In genomic region chr2:172249986-172250385, GRCh38 we compare ENCODE assay signal across 17 cellular contexts.
DNase-seq lines count a peak whose midpoint lies in the region; ATAC-seq, FAIRE-seq and TF ChIP-seq lines count a peak whose summit lies in the region.
"Had no signal": no experiment of that assay in that cellular context is flagged by ENCODE, and none has a peak within 500 bp of the region (broad histone marks: within the 10 kb centered on the region; RNA-seq: fewer than 3 reads in every experiment).

No MANE protein-coding gene starts in this region.

- H4K5ac ChIP-seq in H1 (ENCODE audit: insufficient read length, low read depth, low read length) = no peak overlapping the region

- H2AK5ac ChIP-seq in H1 (ENCODE audit: low read depth, low read length) = no peak overlapping the region

- H3K27me3 ChIP-seq in PC-3 (ENCODE audit: low read length) (no peaks in the 10 kb centered on the region), H1 (replicated peaks in 1 of 4; ENCODE audit: control insufficient read depth in 3 of 4, extremely low read depth in 1 of 4, insufficient read depth in 3 of 4, low read length in 3 of 4) (no peaks in the 10 kb centered on the region), A673 (replicated peaks; ENCODE audit: insufficient read depth, low read depth, low read length, poor library complexity) (no peaks in the 10 kb centered on the region)
- H3K27me3 ChIP-seq: esophagus muscularis mucosa had no signal

- no peaks in the 10 kb centered on the region for H3K79me1 ChIP-seq in H1 (ENCODE audit: low read depth, low read length)

- BruUV-seq in PC-3 (replicated peaks; lab: Mats Ljungman, UMichigan) = no TSS peak
- BruUV-seq in A673 (replicated peaks; lab: Mats Ljungman, UMichigan) = no TSS peak

- H3K23me2 ChIP-seq in H1 (ENCODE audit: low read depth, low read length) = no peaks in the 10 kb centered on the region

- H3K27ac ChIP-seq in PC-3 (ENCODE audit: low read length) = peak overlapping the region; percentile 90
- H3K27ac ChIP-seq in H1 (ENCODE audit: low read depth, low read length) = no peak overlapping the region
- H3K27ac ChIP-seq in A673 (ENCODE audit: low read depth, low read length, poor library complexity, severe bottlenecking) = no peak overlapping the region
- H3K27ac ChIP-seq in substantia nigra (ENCODE audit: low read depth, low read length, poor library complexity, severe bottlenecking) = no peak overlapping the region
- H3K27ac ChIP-seq: esophagus muscularis mucosa had no signal

- peaks cover 2 to 3% of the 10 kb centered on the region in 2 donors for H3K36me3 Mint-ChIP-seq in activated T-cell treated with anti-CD3 and anti-CD28 coated beads, Interleukin-2, amount 50 U/mL, for 72 hours (ENCODE audit: insufficient read depth in 2 of 2)

- no peak overlapping the region for H3K4me3 Mint-ChIP-seq in activated T-cell treated with anti-CD3 and anti-CD28 coated beads, Interleukin-2, amount 50 U/mL, for 72 hours
- H3K4me3 Mint-ChIP-seq: T-helper 1 cell treated with Interleukin-12 subunit alpha and Interleukin-12 subunit beta and Interleukin-4 antibody, amounts not matched to agents 30 μg/mL and 1 μg/mL, for 36 hours had no signal

- H2AFZ ChIP-seq in PC-3 (ENCODE audit: low read length) (no peak overlapping the region), H1 (ENCODE audit: low read length) (no peak overlapping the region)

- H3K23ac ChIP-seq in H1 (ENCODE audit: insufficient read length) = no peak overlapping the region

- no peak overlapping the region for H3K18ac ChIP-seq in H1 (ENCODE audit: extremely low read depth, low read length)

- H3K9me3 ChIP-seq in PC-3 (ENCODE audit: low read length) (no peaks in the 10 kb centered on the region), H1 (ENCODE audit: insufficient read depth in 2 of 2, low read depth in 1 of 2, low read length in 1 of 2) (no peaks in the 10 kb centered on the region), A673 (ENCODE audit: low read depth, low read length, poor library complexity, severe bottlenecking) (no peaks in the 10 kb centered on the region)
- H3K9me3 ChIP-seq: esophagus muscularis mucosa, mucosa of descending colon had no signal

- peaks cover 2 to 7% of the 10 kb centered on the region in 2 donors for H3K9me3 Mint-ChIP-seq in activated T-cell treated with anti-CD3 and anti-CD28 coated beads, Interleukin-2, amount 50 U/mL, for 72 hours
- H3K9me3 Mint-ChIP-seq: H9 had no signal

- peaks cover 26% of the 10 kb centered on the region for H3F3A ChIP-seq in PC-3 (ENCODE audit: low read length, unreplicated experiment)

- H3K4me2 ChIP-seq in PC-3 (ENCODE audit: low read length) (peak overlapping the region; percentile 54), H1 (ENCODE audit: insufficient read depth in 1 of 2, low read depth in 2 of 2, low read length in 2 of 2) (no peak overlapping the region)

- peak overlapping the region; percentile 35 for H3K9ac ChIP-seq in PC-3 (ENCODE audit: low read length)
- H3K9ac ChIP-seq in H1 (replicated peaks in 1 of 4; ENCODE audit: extremely low read depth in 1 of 4, low read depth in 3 of 4, low read length in 3 of 4) = no peak overlapping the region

- POLR2A ChIA-PET in PC-3 (lab: Charles Lee; ENCODE audit: unreplicated experiment) (no interaction called here), H1 (lab: Charles Lee; ENCODE audit: partially characterized antibody) (no interaction called here), A673 (lab: Charles Lee; ENCODE audit: low non-redundant PET) (no interaction called here)

- no peak for TF ChIP-seq POLR2A in H1 (IDR thresholded peaks at IDR 0.05; ENCODE audit: control extremely low read depth in 1 of 2, low read depth in 2 of 2, low read length in 2 of 2)

- no peak overlapping the region for H3K56ac ChIP-seq in H1 (replicated peaks; ENCODE audit: insufficient read length, low read depth, low read length)

- H3K36me3 ChIP-seq in PC-3 (ENCODE audit: low read depth, low read length) (no peaks in the 10 kb centered on the region), H1 (ENCODE audit: control insufficient read depth in 2 of 4, insufficient read depth in 4 of 4, low read length in 3 of 4) (no peaks in the 10 kb centered on the region), A673 (ENCODE audit: insufficient read depth, low read length, poor library complexity, severe bottlenecking) (no peaks in the 10 kb centered on the region)
- H3K36me3 ChIP-seq: esophagus muscularis mucosa had no signal

- no peaks in the 10 kb centered on the region for H3K9me2 ChIP-seq in PC-3 (replicated peaks; ENCODE audit: low read length)

- H2BK5ac ChIP-seq in H1 (ENCODE audit: low read depth, low read length) = 0 out of 2 replicates have a peak overlapping the region, but pooled peaks have one; percentile 2

- TF ChIP-seq EP300 in H1 (IDR thresholded peaks at IDR 0.05; ENCODE audit: borderline replicate concordance in 1 of 2, low read depth in 2 of 2, low read length in 2 of 2) = no peak

- intact Hi-C loops in PC-3 (cut with micrococcal nuclease) = loop anchor here (1.0 to 5.0 kb wide), 3 partner anchors 77 to 192 kb away; no protein-coding TSS in a partner anchor
- intact Hi-C loops in A673 (cut with micrococcal nuclease; ENCODE audit: unreplicated experiment) = no loop called here

- H3K79me2 ChIP-seq in PC-3 (ENCODE audit: low read length) (no peaks in the 10 kb centered on the region), H1 (ENCODE audit: control insufficient read depth in 1 of 2, insufficient read depth in 2 of 2, low read length in 2 of 2) (no peaks in the 10 kb centered on the region)

- H2BK15ac ChIP-seq in H1 (ENCODE audit: low read length) = no peak overlapping the region

- H2BK12ac ChIP-seq in H1 (ENCODE audit: low read depth, low read length) = no peak overlapping the region

- H4K20me1 ChIP-seq in PC-3 (ENCODE audit: low read length) = no peaks in the 10 kb centered on the region
- H4K20me1 ChIP-seq in H1 (replicated peaks in 1 of 2; ENCODE audit: control insufficient read depth in 1 of 2, insufficient read depth in 2 of 2, low read length in 2 of 2) = no peaks in the 10 kb centered on the region

- H3K4ac ChIP-seq in H1 (replicated peaks; ENCODE audit: insufficient read length, low read depth, low read length) = no peak overlapping the region

- H3K4me3 ChIP-seq in PC-3 (ENCODE audit: low read length) (0 out of 2 replicates have a peak overlapping the region, but pooled peaks have one; percentile 2), H1 (ENCODE audit: extremely low read depth in 1 of 4, insufficient read depth in 2 of 4, low read depth in 3 of 4, low read length in 4 of 4) (no peak overlapping the region), skeletal muscle cell (ENCODE audit: low read depth, low read length) (no peak overlapping the region), A673 (ENCODE audit: low read depth, low read length, poor library complexity, severe bottlenecking) (no peak overlapping the region)
- H3K4me3 ChIP-seq: esophagus muscularis mucosa, mucosa of descending colon had no signal

- no peak overlapping the region for H4K91ac ChIP-seq in H1 (replicated peaks; ENCODE audit: insufficient read length, low read length)

- peaks cover 63% of the 10 kb centered on the region for H3K4me1 Mint-ChIP-seq in activated T-cell treated with anti-CD3 and anti-CD28 coated beads, Interleukin-2, amount 50 U/mL, for 72 hours (ENCODE audit: low read depth)

- CTCF ChIA-PET in PC-3 (lab: Charles Lee) = no interaction called here
- CTCF ChIA-PET in H1 (lab: Charles Lee; ENCODE audit: partially characterized antibody) = interaction anchor here (0.6 to 2.2 kb wide), 3 partner anchors 129 to 344 kb away, joined by 3 to 9 read pairs (median 3); no protein-coding TSS in a partner anchor
- CTCF ChIA-PET in A673 (lab: Charles Lee) = no interaction called here

- H3K14ac ChIP-seq in H1 (ENCODE audit: insufficient read length) = no peak overlapping the region

- peaks cover 77% of the 10 kb centered on the region for H3K4me1 ChIP-seq in PC-3 (ENCODE audit: insufficient read depth, low read length)
- peaks cover 0 to 14% (median 9%) of the 10 kb centered on the region in 4 experiments; a peak in 5 of 7 replicates for H3K4me1 ChIP-seq in H1 (replicated peaks in 1 of 4; ENCODE audit: control insufficient read depth in 3 of 4, insufficient read depth in 4 of 4, low read length in 3 of 4)
- H3K4me1 ChIP-seq in A673 (ENCODE audit: insufficient read depth, low read length, poor library complexity, severe bottlenecking) = peaks cover 10% of the 10 kb centered on the region

- no peak for FAIRE-seq in H1 (lab: Jason Lieb, UNC)
- FAIRE-seq: HepG2 had no signal

- peaks cover 11% of the 10 kb centered on the region for H3K27me3 Mint-ChIP-seq in activated T-cell treated with anti-CD3 and anti-CD28 coated beads, Interleukin-2, amount 50 U/mL, for 72 hours (ENCODE audit: low read depth)

- no peak overlapping the region for H2BK20ac ChIP-seq in H1 (ENCODE audit: low read length)

- no peak overlapping the region for H4K8ac ChIP-seq in H1 (ENCODE audit: extremely low read depth, insufficient read depth, low read length)

- no peak overlapping the region for H2BK120ac ChIP-seq in H1 (replicated peaks; ENCODE audit: low read depth, low read length)

- no peak for TF ChIP-seq CTCF in PC-3 (conservative IDR thresholded peaks at IDR 0.05; ENCODE audit: low read depth, low read length)
- no peak for TF ChIP-seq CTCF in H1 (IDR thresholded peaks at IDR 0.05; ENCODE audit: control extremely low read depth in 1 of 3, insufficient read depth in 1 of 3, low read depth in 1 of 3, low read length in 3 of 3)
- no peak for TF ChIP-seq CTCF in A673 (conservative IDR thresholded peaks at IDR 0.05; ENCODE audit: low read depth, low read length)

- DNase-seq in activated T-cell treated with anti-CD3 and anti-CD28 coated beads, Interleukin-2, amount 50 U/mL, for 72 hours = no peak
- DNase-seq in activated T-cell treated with anti-CD3 and anti-CD28 coated beads, Interleukin-2, amount 50 U/mL, for 1 hour = no peak
- DNase-seq in PC-3 (peak; percentile 89), H1 (ENCODE audit: low read depth in 1 of 2, low spot score in 2 of 2) (no peak), skeletal muscle cell (ENCODE audit: low read depth) (peak; percentile 69), A673 (ENCODE audit: low spot score) (no peak), substantia nigra (lab: John Stamatoyannopoulos, UW) (no peak)
- DNase-seq: activated gamma-delta T cell treated with Interleukin-2 at 50 U/mL for 16 hours; DND-41; H9; mucosa of descending colon; NCI-H146; stimulated activated CD4-positive, alpha-beta T cell treated with anti-CD3 and anti-CD28 coated beads, Interleukin-2, amount 100 ng/mL, for 24 hours had no signal

- ATAC-seq in activated T-cell treated with anti-CD3 and anti-CD28 coated beads, Interleukin-2, amount 50 U/mL, for 72 hours (replicated peaks in 1 of 2) = peak; percentile 11 to 24
- ATAC-seq in PC-3 = peak; percentile 21
- no peak for ATAC-seq in HG02678 (IDR thresholded peaks at IDR 0.05; ENCODE audit: unreplicated experiment)
- ATAC-seq: HepG2, mucosa of descending colon had no signal

- TF ChIP-seq RAD21 in H1 (IDR thresholded peaks at IDR 0.05 in 1 of 2, conservative IDR thresholded peaks at IDR 0.05 in 1 of 2; ENCODE audit: low read depth in 2 of 2, low read length in 2 of 2) = no peak

- no peak overlapping the region for H3K27ac Mint-ChIP-seq in activated T-cell treated with anti-CD3 and anti-CD28 coated beads, Interleukin-2, amount 50 U/mL, for 72 hours
- H3K27ac Mint-ChIP-seq: H9; T-helper 1 cell treated with Interleukin-12 subunit alpha and Interleukin-12 subunit beta and Interleukin-4 antibody, amounts not matched to agents 30 μg/mL and 1 μg/mL, for 36 hours had no signal

TF ChIP-seq in H1, 55 proteins besides CTCF, POLR2A, EP300 and RAD21 (continues in another document):
- TF ChIP-seq RXRA (IDR thresholded peaks at IDR 0.05; ENCODE audit: insufficient read depth, low read depth, low read length) = no peak

Comparison
In these comparisons a context has a peak if more than half of its experiments do, and no peak if none do; other contexts are left out.
1. DNase-seq: peak in PC-3 (single experiment) and skeletal muscle cell (single experiment); none in activated T-cell treated with anti-CD3 and anti-CD28 coated beads, Interleukin-2, amount 50 U/mL, for 72 hours (0 of 2), activated T-cell treated with anti-CD3 and anti-CD28 coated beads, Interleukin-2, amount 50 U/mL, for 1 hour (single experiment), H1 (0 of 2), A673 (single experiment) and substantia nigra (0 of 49).